8 cellular contexts compared by ENCODE assay signal in the genomic region with DNA sequence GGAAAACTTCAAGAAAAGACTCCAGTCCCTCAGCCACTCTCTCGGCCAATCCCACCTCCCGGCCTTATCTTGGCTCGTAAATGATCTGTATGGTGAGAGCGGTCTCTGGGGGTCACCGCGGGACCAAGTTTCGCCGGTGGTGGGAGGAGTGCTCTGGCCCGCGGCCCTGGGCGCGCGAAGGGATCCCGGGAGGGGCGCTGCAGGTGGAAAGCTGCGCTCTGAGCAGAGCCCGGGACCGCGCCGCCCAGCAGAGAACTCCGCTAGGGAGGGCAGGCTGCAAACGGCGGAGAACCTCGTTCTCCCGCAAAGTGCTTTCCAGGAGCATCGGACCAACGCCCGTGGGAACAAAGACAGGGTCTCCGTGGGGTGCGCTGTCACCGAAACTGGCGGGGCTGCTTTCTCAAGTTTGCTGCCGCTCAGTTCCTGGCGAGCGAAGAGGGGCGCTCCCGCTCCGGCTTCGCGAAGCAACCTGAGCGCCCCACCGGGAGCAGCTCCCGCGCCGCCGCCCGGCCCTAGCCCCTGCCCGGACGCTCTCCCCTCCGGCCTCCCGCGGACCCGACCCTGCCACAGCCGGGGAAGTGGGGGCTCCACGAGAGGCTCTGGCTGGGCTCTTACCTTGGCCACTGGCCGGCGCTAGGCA. TPM values are rescaled to one million over a fixed set of nuclear protein-coding genes. Genes with fewer than 3 reads are reported as not detected.
DNase-seq lines count a peak whose midpoint lies in the region; ATAC-seq, FAIRE-seq and TF ChIP-seq lines count a peak whose summit lies in the region.

No MANE protein-coding gene starts in this region.

- WGBS in HepG2 (ENCODE audit: low lambda C conversion rate) = under 1% methylated on average over 14 of the region's 57 CpGs

- H3K4me1 ChIP-seq in BLaER1 treated with 17β-estradiol and CSF1 and Interleukin-3, amounts not matched to agents 10 nM and 100 nM = peaks cover 24 to 35% (median 33%) of the 10 kb centered on the region in 10 experiments
- H3K4me1 ChIP-seq in HepG2 (ENCODE audit: insufficient read depth, low read length) = peaks cover 42% of the 10 kb centered on the region
- peaks cover 35% of the 10 kb centered on the region for H3K4me1 ChIP-seq in stomach smooth muscle (ENCODE audit: control insufficient read depth, insufficient read depth, low read length)

- H3K27ac ChIP-seq in BLaER1 treated with 17β-estradiol and CSF1 and Interleukin-3, amounts not matched to agents 10 nM and 100 nM = no peak overlapping the region
- H3K27ac ChIP-seq in HepG2 (ENCODE audit: extremely low read length, insufficient read depth, low read length) (no peak overlapping the region), stomach smooth muscle (ENCODE audit: low read length) (no peak overlapping the region)

- no peak for TF ChIP-seq EP300 in HepG2 (IDR thresholded peaks at IDR 0.05; ENCODE audit: low read depth in 2 of 2, low read length in 2 of 2)
- no peak for TF ChIP-seq EP300 in HepG2 (CRISPR knock-in tag; IDR thresholded peaks at IDR 0.05; ENCODE audit: borderline replicate concordance)

- DNase-seq in Jurkat, Clone E6-1 (ENCODE audit: low read depth, low spot score) = no peak
- DNase-seq in MCF 10A (ENCODE audit: unreplicated experiment) (no peak), HepG2 (ENCODE audit: low spot score) (no peak), HCEC 1CT (no peak)

- H4K20me1 ChIP-seq in BLaER1 treated with 17β-estradiol and CSF1 and Interleukin-3, amounts not matched to agents 10 nM and 100 nM = peaks cover 0 to 26% (median 8%) of the 10 kb centered on the region in 11 experiments; a peak in 7 of 22 replicates
- no peaks in the 10 kb centered on the region for H4K20me1 ChIP-seq in HepG2 (ENCODE audit: insufficient read depth, low read length)

- TF ChIP-seq RAD21 in HepG2 (CRISPR knock-in tag; IDR thresholded peaks at IDR 0.05) = no peak

- peaks cover 84% of the 10 kb centered on the region for H3K27me3 Mint-ChIP-seq in MCF 10A (ENCODE audit: insufficient read depth, unreplicated experiment)

- no peak overlapping the region for H3K9ac ChIP-seq in BLaER1 treated with 17β-estradiol and CSF1 and Interleukin-3, amounts not matched to agents 10 nM and 100 nM
- H3K9ac ChIP-seq in HepG2 (ENCODE audit: insufficient read depth, low read depth, low read length) = no peak overlapping the region
- H3K9ac ChIP-seq in stomach smooth muscle (ENCODE audit: low read length in 2 of 2) = no peak overlapping the region

- TF ChIP-seq POLR2A in HepG2 (IDR thresholded peaks at IDR 0.05; ENCODE audit: insufficient read depth in 1 of 2, low read depth in 2 of 2, low read length in 2 of 2) = no peak

- peaks cover 0 to 8% (median 0%) of the 10 kb centered on the region in 11 experiments; a peak in 4 of 22 replicates for H3K9me3 ChIP-seq in BLaER1 treated with 17β-estradiol and CSF1 and Interleukin-3, amounts not matched to agents 10 nM and 100 nM (replicated peaks in 1 of 11)
- H3K9me3 ChIP-seq in HepG2 (ENCODE audit: low read length) (no peaks in the 10 kb centered on the region), stomach smooth muscle (ENCODE audit: control insufficient read depth in 2 of 2, low read length in 2 of 2) (no peaks in the 10 kb centered on the region)

- H3K4me1 Mint-ChIP-seq in MCF 10A (ENCODE audit: insufficient read depth, unreplicated experiment) = peaks cover 29% of the 10 kb centered on the region

- peak; percentile 73 for ATAC-seq in HepG2
- no peak for ATAC-seq in GM21576 (IDR thresholded peaks at IDR 0.05; ENCODE audit: unreplicated experiment)
- no peak for ATAC-seq in GM21515 (IDR thresholded peaks at IDR 0.05; ENCODE audit: unreplicated experiment)

- H3K27ac Mint-ChIP-seq in MCF 10A (ENCODE audit: low read depth, unreplicated experiment) = no peak overlapping the region

- POLR2A ChIA-PET in MCF 10A (lab: Yijun Ruan, JAX) (no interaction called here), HepG2 (lab: Yijun Ruan, JAX) (no interaction called here)

- BruUV-seq in MCF 10A (replicated peaks; lab: Mats Ljungman, UMichigan) (no TSS peak), HepG2 (replicated peaks; lab: Mats Ljungman, UMichigan) (no TSS peak)

- peak overlapping the region; percentile 79 to 100 (median 91) for H3K4me2 ChIP-seq in BLaER1 treated with 17β-estradiol and CSF1 and Interleukin-3, amounts not matched to agents 10 nM and 100 nM
- peak overlapping the region; percentile 84 for H3K4me2 ChIP-seq in HepG2 (ENCODE audit: low read depth, low read length)

- no peaks in the 10 kb centered on the region for H3K9me3 Mint-ChIP-seq in MCF 10A (ENCODE audit: unreplicated experiment)

- peak overlapping the region; percentile 52 for H3K4me3 Mint-ChIP-seq in MCF 10A (ENCODE audit: unreplicated experiment)

- H3K79me2 ChIP-seq in HepG2 (ENCODE audit: insufficient read depth, low read length) = no peaks in the 10 kb centered on the region

- no peak overlapping the region for H2AFZ ChIP-seq in HepG2 (ENCODE audit: low read length)

- H3K27me3 ChIP-seq in BLaER1 treated with 17β-estradiol and CSF1 and Interleukin-3, amounts not matched to agents 10 nM and 100 nM = peaks cover 50 to 74% (median 63%) of the 10 kb centered on the region in 11 experiments
- H3K27me3 ChIP-seq in HepG2 (ENCODE audit: control insufficient read depth in 1 of 2, insufficient read depth in 2 of 2, low read length in 2 of 2) (peaks cover 25 to 62% of the 10 kb centered on the region in 2 experiments; a peak in 4 of 5 replicates), stomach smooth muscle (ENCODE audit: control insufficient read depth in 1 of 2, insufficient read depth in 2 of 2, low read length in 2 of 2) (peaks cover 28 to 46% of the 10 kb centered on the region in 2 donors)

- peak overlapping the region; percentile 45 to 72 (median 60) for H3K4me3 ChIP-seq in BLaER1 treated with 17β-estradiol and CSF1 and Interleukin-3, amounts not matched to agents 10 nM and 100 nM
- peak overlapping the region; percentile 52 for H3K4me3 ChIP-seq in Jurkat, Clone E6-1 (ENCODE audit: low read length)
- H3K4me3 ChIP-seq in HepG2 (replicated peaks in 1 of 3; ENCODE audit: insufficient read depth in 1 of 3, low read depth in 2 of 3, low read length in 3 of 3) (peak overlapping the region; percentile 46 to 67 (median 55)), stomach smooth muscle (ENCODE audit: low read length in 2 of 2) (peak overlapping the region; percentile 77 to 78)

- intact Hi-C loops in MCF 10A (cut with micrococcal nuclease) = no loop called here
- intact Hi-C loops in HepG2 (cut with micrococcal nuclease; ENCODE audit: unreplicated experiment) = no loop called here

- in situ Hi-C loops in HepG2 (cut with HindIII; ENCODE audit: extremely low pct_ligation_motif_present, low pct_unique_long_range_greater_than_20kb) = no loop called here

- FAIRE-seq in HepG2 (lab: Jason Lieb, UNC) = no peak

- no peaks in the 10 kb centered on the region for H3K36me3 Mint-ChIP-seq in MCF 10A (ENCODE audit: insufficient read depth, unreplicated experiment)

- CTCF ChIA-PET in MCF 10A (lab: Yijun Ruan, JAX) = no interaction called here
- CTCF ChIA-PET in HepG2 (lab: Yijun Ruan, JAX; ENCODE audit: low intra/inter-chr PET ratio, low total read pairs) = no interaction called here

- TF ChIP-seq CTCF in MCF 10A (IDR thresholded peaks at IDR 0.05; ENCODE audit: unreplicated experiment) (no peak), HepG2 (CRISPR knock-in tag; IDR thresholded peaks at IDR 0.05) (peak; percentile 33)

- H3K36me3 ChIP-seq in BLaER1 treated with 17β-estradiol and CSF1 and Interleukin-3, amounts not matched to agents 10 nM and 100 nM = no peaks in the 10 kb centered on the region
- H3K36me3 ChIP-seq in HepG2 (replicated peaks in 1 of 2; ENCODE audit: control insufficient read depth in 1 of 2, insufficient read depth in 2 of 2, low read length in 2 of 2) (no peaks in the 10 kb centered on the region), stomach smooth muscle (ENCODE audit: control insufficient read depth in 2 of 2, insufficient read depth in 2 of 2, low read length in 2 of 2) (no peaks in the 10 kb centered on the region)

TF ChIP-seq in HepG2, 621 proteins besides CTCF, POLR2A, EP300 and RAD21 (continues in another document):
- no peak for TF ChIP-seq NFIC (IDR thresholded peaks at IDR 0.05; ENCODE audit: low read length)
- TF ChIP-seq ZNF234 (CRISPR knock-in tag; conservative IDR thresholded peaks at IDR 0.05) = no peak
- TF ChIP-seq SRY (CRISPR knock-in tag; IDR thresholded peaks at IDR 0.05) = no peak
- no peak for TF ChIP-seq BHLHE40 (IDR thresholded peaks at IDR 0.05; ENCODE audit: low read length)
- TF ChIP-seq MED8 (CRISPR knock-in tag; IDR thresholded peaks at IDR 0.05; ENCODE audit: insufficient replicate concordance) = peak; percentile 5
- TF ChIP-seq ZNF264 (CRISPR knock-in tag; IDR thresholded peaks at IDR 0.05) = no peak

RNA-seq across cellular contexts. Expression of gene LRP2, which starts 0.5 kb away (rescaled TPM):
- 5.5 TPM for polyA plus RNA-seq in Jurkat, Clone E6-1 (2012; ENCODE audit: insufficient read depth, insufficient read length)
- total RNA-seq in MCF 10A (2022) (0.02 and 0.07 TPM in 2 replicates), HepG2 (2016; rRNA removed; fragmentation: Illumina TruSeq; extraction: Trizol) (0.03 and 0.15 TPM in 2 replicates)
- total RNA-seq in HepG2 (2016; cell fraction: cytosol; rRNA removed; fragmentation: Illumina TruSeq; extraction: Trizol; ENCODE audit: low read depth) = not detected in 2 replicates
- 0.06 and 0.16 TPM in 2 replicates for total RNA-seq in HepG2 (2016; cell fraction: insoluble cytoplasmic fraction; rRNA removed; fragmentation: Illumina TruSeq; extraction: Trizol)
- 0.15 TPM in 1 of 2 replicates, not detected in the other for total RNA-seq in HepG2 (2016; cell fraction: membrane; rRNA removed; fragmentation: Illumina TruSeq; extraction: Trizol)
- total RNA-seq in HepG2 (2016; cell fraction: nucleus; rRNA removed; fragmentation: Illumina TruSeq; extraction: Trizol) = 0.09 and 0.16 TPM in 2 replicates
- 0.03 and 0.07 TPM in 2 replicates for polyA plus RNA-seq in HepG2 (2011; rRNA removed)
- polyA plus RNA-seq in HepG2 (2011; cell fraction: cytosol; rRNA removed) = 0.04 and 0.09 TPM in 2 replicates
- 0.02 and 0.14 TPM in 2 replicates for polyA plus RNA-seq in HepG2 (2011; cell fraction: nucleus; rRNA removed)
- polyA plus RNA-seq in HepG2 (2012) = 0.01 and 0.32 TPM in 2 replicates
- polyA plus RNA-seq in HepG2 (2016; cell fraction: cytosol; fragmentation: Illumina TruSeq; extraction: Trizol; ENCODE audit: low read depth) = not detected in 2 replicates
- 0.03 TPM in 1 of 2 replicates, not detected in the other for polyA plus RNA-seq in HepG2 (2016; cell fraction: insoluble cytoplasmic fraction; fragmentation: Illumina TruSeq; extraction: Trizol; ENCODE audit: low read depth)
- polyA plus RNA-seq in HepG2 (2016; cell fraction: membrane; fragmentation: Illumina TruSeq; extraction: Trizol; ENCODE audit: low read depth) = not detected in 2 replicates
- polyA plus RNA-seq in HepG2 (2016; cell fraction: nucleus; fragmentation: Illumina TruSeq; extraction: Trizol; ENCODE audit: insufficient read depth, low read depth) = not detected in 2 replicates
- polyA minus RNA-seq in HepG2 (2011; rRNA and poly(A)+ RNA removed; ENCODE audit: low replicate concordance) = 0.04 and 0.44 TPM in 2 replicates
- polyA minus RNA-seq in HepG2 (2011; cell fraction: cytosol; rRNA and poly(A)+ RNA removed) = 0.10 and 0.18 TPM in 2 replicates
- polyA minus RNA-seq in HepG2 (2011; cell fraction: nucleus; rRNA and poly(A)+ RNA removed) = 0.26 and 1.4 TPM in 2 replicates
